In the genomic region with DNA sequence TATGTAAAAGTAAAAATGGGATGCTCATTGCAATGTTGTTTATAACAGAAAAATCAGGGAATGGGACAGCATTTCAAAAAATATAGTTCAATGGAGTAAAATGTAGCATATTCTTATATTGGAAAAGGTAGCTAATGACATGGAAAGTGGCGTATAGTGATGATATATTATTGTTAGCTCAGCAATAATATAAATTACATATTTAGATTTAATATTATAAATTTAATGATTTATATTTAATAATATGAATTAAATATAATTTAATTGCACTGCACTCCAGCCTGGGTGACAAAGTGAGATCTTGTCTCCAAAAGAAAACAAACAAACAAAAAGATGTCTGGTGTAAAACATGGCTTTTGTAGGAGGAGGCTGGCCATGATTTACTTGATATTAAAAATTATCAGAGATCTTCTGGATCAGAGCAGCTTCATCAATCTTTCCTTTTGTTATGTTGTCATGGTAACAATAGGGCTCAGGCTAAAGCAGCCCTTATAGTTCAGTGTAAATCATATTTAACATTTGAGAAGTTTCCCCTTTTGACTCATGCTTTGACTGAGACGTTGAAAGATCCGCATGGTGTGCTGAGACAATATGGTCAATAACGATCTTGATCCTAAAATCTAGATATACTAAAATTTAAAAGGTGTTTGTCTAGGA, we compare ENCODE assay signal across 22 cellular contexts. TPM values are rescaled to one million over a fixed set of nuclear protein-coding genes. Genes with fewer than 3 reads are reported as not detected.
DNase-seq lines count a peak whose midpoint lies in the region; ATAC-seq, FAIRE-seq and TF ChIP-seq lines count a peak whose summit lies in the region.
"Had no signal": no experiment of that assay in that cellular context is flagged by ENCODE, and none has a peak within 500 bp of the region (broad histone marks: within the 10 kb centered on the region; RNA-seq: fewer than 3 reads in every experiment).

No MANE protein-coding gene starts in this region.

- no peak overlapping the region for H3K4me3 Mint-ChIP-seq in WTC11
- H3K4me3 Mint-ChIP-seq: CD4-positive, alpha-beta memory T cell; GM23338; H9 had no signal

- H3K9me3 ChIP-seq in HepG2 (ENCODE audit: low read length) (no peaks in the 10 kb centered on the region), right lobe of liver (no peaks in the 10 kb centered on the region), K562 (replicated peaks; ENCODE audit: control insufficient read depth, insufficient read depth, low read depth, low read length) (no peaks in the 10 kb centered on the region), body of pancreas (no peaks in the 10 kb centered on the region)

- no peaks in the 10 kb centered on the region for H4K20me1 ChIP-seq in HepG2 (ENCODE audit: insufficient read depth, low read length)
- no peaks in the 10 kb centered on the region for H4K20me1 ChIP-seq in K562 (replicated peaks; ENCODE audit: control insufficient read depth, insufficient read depth, low read length)

- no peaks in the 10 kb centered on the region; the same call in 1 of the 2 replicates for H3K36me3 Mint-ChIP-seq in WTC11
- H3K36me3 Mint-ChIP-seq: CD4-positive, alpha-beta memory T cell had no signal

- H3K79me2 ChIP-seq in HepG2 (ENCODE audit: insufficient read depth, low read length) (no peaks in the 10 kb centered on the region), K562 (ENCODE audit: control insufficient read depth, insufficient read depth, low read length) (no peaks in the 10 kb centered on the region)

- DNase-seq in HepG2 (ENCODE audit: low spot score), result no peak
- no peak for DNase-seq in right lobe of liver
- no peak for DNase-seq in WTC11 (ENCODE audit: low spot score)
- DNase-seq in K562 (ENCODE audit: extremely low read depth in 1 of 4, low spot score in 3 of 4), result no peak
- no peak for DNase-seq in body of pancreas
- DNase-seq: C1 segment of cervical spinal cord; Calu3; CD4-positive, alpha-beta memory T cell; COR-L47; DMS79; EL; GDM1; H9 had no signal

- H3K36me3 ChIP-seq in HepG2 (replicated peaks in 1 of 2; ENCODE audit: control insufficient read depth in 1 of 2, insufficient read depth in 2 of 2, low read length in 2 of 2), result no peaks in the 10 kb centered on the region
- no peaks in the 10 kb centered on the region for H3K36me3 ChIP-seq in right lobe of liver
- H3K36me3 ChIP-seq in K562 (ENCODE audit: control insufficient read depth, insufficient read depth, low read length), result no peaks in the 10 kb centered on the region
- no peaks in the 10 kb centered on the region for H3K36me3 ChIP-seq in body of pancreas (replicated peaks in 1 of 2; ENCODE audit: insufficient read depth in 1 of 2, low read depth in 2 of 2)

- no peak for TF ChIP-seq RAD21 in HepG2 (CRISPR knock-in tag; IDR thresholded peaks at IDR 0.05)
- TF ChIP-seq RAD21 in K562 (CRISPR knock-in tag; conservative IDR thresholded peaks at IDR 0.05 in 1 of 2, IDR thresholded peaks at IDR 0.05 in 1 of 2), result no peak

- in situ Hi-C loops in HepG2 (cut with HindIII; ENCODE audit: extremely low pct_ligation_motif_present, low pct_unique_long_range_greater_than_20kb) (no loop called here), K562 (cut with MboI) (no loop called here)

- intact Hi-C loops in HepG2 (cut with micrococcal nuclease; ENCODE audit: unreplicated experiment), result no loop called here
- intact Hi-C loops in right lobe of liver (cut with DNase I), result no loop called here
- intact Hi-C loops in K562 (cut with micrococcal nuclease), result loop anchor here (5.0 kb wide), 1 partner anchor 36 kb away; no protein-coding TSS in a partner anchor
- intact Hi-C loops in body of pancreas (cut with DNase I), result no loop called here

- H3K27me3 ChIP-seq in HepG2 (ENCODE audit: control insufficient read depth in 1 of 2, insufficient read depth in 2 of 2, low read length in 2 of 2) (no peaks in the 10 kb centered on the region), right lobe of liver (no peaks in the 10 kb centered on the region), K562 (ENCODE audit: control insufficient read depth in 2 of 2, insufficient read depth in 2 of 2, low read length in 2 of 2) (peaks cover 0 to 3% of the 10 kb centered on the region in 2 experiments; a peak in 1 of 5 replicates), body of pancreas (no peaks in the 10 kb centered on the region)

- H3K27ac ChIP-seq in HepG2 (ENCODE audit: extremely low read length, insufficient read depth, low read length) (no peak overlapping the region), right lobe of liver (no peak overlapping the region), K562 (ENCODE audit: extremely low read depth, low read depth, low read length) (no peak overlapping the region), body of pancreas (no peak overlapping the region)

- H3K27me3 Mint-ChIP-seq in WTC11 (ENCODE audit: low read depth), result no peaks in the 10 kb centered on the region

- BruUV-seq in HepG2 (replicated peaks; lab: Mats Ljungman, UMichigan) (no TSS peak), K562 (replicated peaks; lab: Mats Ljungman, UMichigan) (no TSS peak)

- no peak overlapping the region for H3K27ac Mint-ChIP-seq in WTC11
- H3K27ac Mint-ChIP-seq: CD4-positive, alpha-beta memory T cell; GM23338; H9 had no signal

- H3K4me3 ChIP-seq in HepG2 (replicated peaks in 1 of 3; ENCODE audit: insufficient read depth in 1 of 3, low read depth in 2 of 3, low read length in 3 of 3) (no peak overlapping the region), right lobe of liver (no peak overlapping the region), K562 (no peak overlapping the region), body of pancreas (no peak overlapping the region)
- H3K4me3 ChIP-seq: GM23338 had no signal

- TF ChIP-seq EP300 in HepG2 (IDR thresholded peaks at IDR 0.05; ENCODE audit: low read depth in 2 of 2, low read length in 2 of 2) (no peak), HepG2 (CRISPR knock-in tag; IDR thresholded peaks at IDR 0.05; ENCODE audit: borderline replicate concordance) (no peak), K562 (IDR thresholded peaks at IDR 0.05; ENCODE audit: low read length) (no peak)

- H3K9me1 ChIP-seq in K562 (ENCODE audit: control insufficient read depth, insufficient read depth, low read length), result no peaks in the 10 kb centered on the region

- H3K4me1 ChIP-seq in HepG2 (ENCODE audit: insufficient read depth, low read length), result no peaks in the 10 kb centered on the region
- no peaks in the 10 kb centered on the region for H3K4me1 ChIP-seq in right lobe of liver
- no peaks in the 10 kb centered on the region for H3K4me1 ChIP-seq in K562 (replicated peaks in 1 of 2; ENCODE audit: control insufficient read depth in 2 of 2, insufficient read depth in 2 of 2, low read length in 2 of 2)
- H3K4me1 ChIP-seq in body of pancreas, result no peaks in the 10 kb centered on the region

- POLR2A ChIA-PET in HepG2 (lab: Yijun Ruan, JAX), result no interaction called here
- POLR2A ChIA-PET in WTC11 (lab: Charles Lee), result interaction anchor here (0.8 kb wide), 1 partner anchor 25 kb away, joined by 3 read pairs; no protein-coding TSS in a partner anchor
- POLR2A ChIA-PET in K562 (lab: Yijun Ruan, JAX), result no interaction called here

- H2AFZ ChIP-seq in HepG2 (ENCODE audit: low read length) (no peak overlapping the region), K562 (ENCODE audit: low read depth, low read length) (no peak overlapping the region)

- WGBS in HepG2 (ENCODE audit: low lambda C conversion rate), result 58% methylated on average over 4 of the region's 4 CpGs
- 70% methylated on average over 4 of the region's 4 CpGs for WGBS in right lobe of liver (ENCODE audit: insufficient coverage, low coverage, low lambda C conversion rate, missing lambda C conversion rate)
- WGBS in K562 (ENCODE audit: insufficient coverage, low coverage, missing lambda C conversion rate), result 0% methylated on average over 4 of the region's 4 CpGs
- WGBS in body of pancreas, 2 donors, result 75 to 81% methylated on average over 4 of the region's 4 CpGs

- TF ChIP-seq POLR2A in HepG2 (IDR thresholded peaks at IDR 0.05; ENCODE audit: insufficient read depth in 1 of 2, low read depth in 2 of 2, low read length in 2 of 2) (no peak), right lobe of liver (IDR thresholded peaks at IDR 0.05) (no peak), K562 (conservative IDR thresholded peaks at IDR 0.05) (no peak), body of pancreas (IDR thresholded peaks at IDR 0.05) (no peak)

- TF ChIP-seq CTCF in HepG2 (CRISPR knock-in tag; IDR thresholded peaks at IDR 0.05), result no peak
- TF ChIP-seq CTCF in right lobe of liver (IDR thresholded peaks at IDR 0.05), result no peak
- no peak for TF ChIP-seq CTCF in WTC11 (IDR thresholded peaks at IDR 0.05)
- no peak for TF ChIP-seq CTCF in K562 (IDR thresholded peaks at IDR 0.05 in 2 of 3, conservative IDR thresholded peaks at IDR 0.05 in 1 of 3; ENCODE audit: insufficient read depth in 2 of 3, low read depth in 1 of 3, low read length in 3 of 3)
- TF ChIP-seq CTCF in body of pancreas (IDR thresholded peaks at IDR 0.05), result no peak

- H3K4me2 ChIP-seq in HepG2 (ENCODE audit: low read depth, low read length) (no peak overlapping the region), K562 (ENCODE audit: insufficient read depth, low read length) (no peak overlapping the region)
- H3K4me2 ChIP-seq: GM23338 had no signal

- ATAC-seq in HepG2, result no peak
- ATAC-seq in right lobe of liver, result no peak
- ATAC-seq in WTC11, result no peak
- ATAC-seq in K562, result no peak
- no peak for ATAC-seq in body of pancreas
- no peak for ATAC-seq in HG02763 (IDR thresholded peaks at IDR 0.05; ENCODE audit: unreplicated experiment)
- ATAC-seq: GM23338, HCT116 had no signal

- CTCF ChIA-PET in HepG2 (lab: Yijun Ruan, JAX; ENCODE audit: low intra/inter-chr PET ratio, low total read pairs) (no interaction called here), WTC11 (lab: Charles Lee) (interaction anchor here (0.9 to 1.4 kb wide), 3 partner anchors 40 to 130 kb away, joined by 3 to 4 read pairs (median 4); no protein-coding TSS in a partner anchor), K562 (lab: Yijun Ruan, JAX; ENCODE audit: low intra/inter-chr PET ratio) (interaction anchor here (0.6 kb wide), 1 partner anchor 717 kb away, joined by 4 read pairs; no protein-coding TSS in a partner anchor)

- peaks cover 6% of the 10 kb centered on the region; the same call in 1 of the 2 replicates for H3K4me1 Mint-ChIP-seq in WTC11
- H3K4me1 Mint-ChIP-seq: CD4-positive, alpha-beta memory T cell had no signal

- FAIRE-seq in HepG2 (lab: Jason Lieb, UNC) (no peak), K562 (lab: Jason Lieb, UNC) (no peak)
- FAIRE-seq: GM12891, GM18507 had no signal

- H3K9me3 Mint-ChIP-seq in WTC11, result peaks cover 6% of the 10 kb centered on the region
- H3K9me3 Mint-ChIP-seq: GM23338, H9 had no signal

- H3K9ac ChIP-seq in HepG2 (ENCODE audit: insufficient read depth, low read depth, low read length) (no peak overlapping the region), K562 (ENCODE audit: insufficient read depth in 1 of 2, low read depth in 2 of 2, low read length in 2 of 2) (no peak overlapping the region)

RNA-seq across cellular contexts. Expression of a gene that starts 23.2 kb away (rescaled TPM):
- total RNA-seq in HepG2 (2016; rRNA removed; fragmentation: Illumina TruSeq; extraction: Trizol) (not detected in 2 replicates), right lobe of liver (not detected), WTC11 (2021) (not detected in 3 replicates), K562 (2014; rRNA removed) (not detected in 2 replicates), K562 (2014; rRNA removed; fragmentation: Illumina TruSeq; extraction: Trizol) (not detected in 2 replicates), K562 (2015; rRNA removed; fragmentation: Illumina TruSeq; extraction: Trizol) (not detected in 2 replicates), K562 (2021) (not detected in 2 replicates), body of pancreas (not detected)
- total RNA-seq in HepG2 (2016; cell fraction: cytosol; rRNA removed; fragmentation: Illumina TruSeq; extraction: Trizol; ENCODE audit: low read depth), result not detected in 2 replicates
- 0.03 and 0.06 TPM in 2 replicates for total RNA-seq in HepG2 (2016; cell fraction: insoluble cytoplasmic fraction; rRNA removed; fragmentation: Illumina TruSeq; extraction: Trizol)
- not detected in 2 replicates for total RNA-seq in HepG2 (2016; cell fraction: membrane; rRNA removed; fragmentation: Illumina TruSeq; extraction: Trizol)
- 0.16 and 0.22 TPM in 2 replicates for total RNA-seq in HepG2 (2016; cell fraction: nucleus; rRNA removed; fragmentation: Illumina TruSeq; extraction: Trizol)
- polyA plus RNA-seq in HepG2 (2011; rRNA removed) (0.18 TPM in 2 replicates), K562 (2011; rRNA removed) (not detected in 2 replicates), K562 (2014; fragmentation: Illumina TruSeq; extraction: Trizol) (not detected in 2 replicates), K562 (2014; fragmentation: Nextera tagmentation; extraction: Ambion mirVana) (not detected), K562 (2014; rRNA removed) (not detected in 2 replicates)
- 0.11 and 0.12 TPM in 2 replicates for polyA plus RNA-seq in HepG2 (2011; cell fraction: cytosol; rRNA removed)
- polyA plus RNA-seq in HepG2 (2011; cell fraction: nucleus; rRNA removed), result 0.71 and 0.73 TPM in 2 replicates
- 0.08 TPM in 1 of 2 replicates, not detected in the other for polyA plus RNA-seq in HepG2 (2012)
- polyA plus RNA-seq in HepG2 (2016; cell fraction: cytosol; fragmentation: Illumina TruSeq; extraction: Trizol; ENCODE audit: low read depth), result not detected in 2 replicates
- 0.04 TPM in 1 of 2 replicates, not detected in the other for polyA plus RNA-seq in HepG2 (2016; cell fraction: insoluble cytoplasmic fraction; fragmentation: Illumina TruSeq; extraction: Trizol; ENCODE audit: low read depth)
- polyA plus RNA-seq in HepG2 (2016; cell fraction: membrane; fragmentation: Illumina TruSeq; extraction: Trizol; ENCODE audit: low read depth), result not detected in 2 replicates
- 0.33 TPM in 2 replicates for polyA plus RNA-seq in HepG2 (2016; cell fraction: nucleus; fragmentation: Illumina TruSeq; extraction: Trizol; ENCODE audit: insufficient read depth, low read depth)
- 2.2 TPM in 1 of 2 replicates, not detected in the other for polyA minus RNA-seq in HepG2 (2011; rRNA and poly(A)+ RNA removed; ENCODE audit: low replicate concordance)
- polyA minus RNA-seq in HepG2 (2011; cell fraction: cytosol; rRNA and poly(A)+ RNA removed), result not detected in 2 replicates
- polyA minus RNA-seq in HepG2 (2011; cell fraction: nucleus; rRNA and poly(A)+ RNA removed), result 1.0 and 1.2 TPM in 2 replicates
- total RNA-seq in K562 (2011; cell fraction: chromatin; rRNA removed; ENCODE audit: low replicate concordance), result not detected in 2 replicates
- not detected in 2 replicates for total RNA-seq in K562 (2011; cell fraction: nucleolus; rRNA removed)
- not detected in 2 replicates for total RNA-seq in K562 (2011; cell fraction: nucleoplasm; rRNA removed)
- polyA plus RNA-seq in K562 (2011; cell fraction: cytosol; rRNA removed), result not detected in 2 replicates
- polyA plus RNA-seq in K562 (2011; cell fraction: nucleus; rRNA removed), result not detected in 2 replicates
- not detected in 2 replicates for polyA plus RNA-seq in K562 (2012)
- polyA minus RNA-seq in K562 (2011; rRNA and poly(A)+ RNA removed), result not detected in 2 replicates
- polyA minus RNA-seq in K562 (2011; cell fraction: cytosol; rRNA and poly(A)+ RNA removed), result not detected in 2 replicates
- polyA minus RNA-seq in K562 (2011; cell fraction: nucleus; rRNA and poly(A)+ RNA removed), result not detected in 2 replicates
- total RNA-seq: A172; A673; Calu3; CD4-positive, alpha-beta memory T cell; GM23338; H4; H9 had no signal
- polyA plus RNA-seq: BJ; CD4-positive, alpha-beta memory T cell; GM23338 had no signal

RNA-seq across cellular contexts. Expression of a gene that starts 25.4 kb away (rescaled TPM):
- not detected in 2 replicates for total RNA-seq in HepG2 (2016; rRNA removed; fragmentation: Illumina TruSeq; extraction: Trizol)
- not detected in 2 replicates for total RNA-seq in HepG2 (2016; cell fraction: cytosol; rRNA removed; fragmentation: Illumina TruSeq; extraction: Trizol; ENCODE audit: low read depth)
- total RNA-seq in HepG2 (2016; cell fraction: insoluble cytoplasmic fraction; rRNA removed; fragmentation: Illumina TruSeq; extraction: Trizol), result not detected in 2 replicates
- not detected in 2 replicates for total RNA-seq in HepG2 (2016; cell fraction: membrane; rRNA removed; fragmentation: Illumina TruSeq; extraction: Trizol)
- 0.06 TPM in 1 of 2 replicates, not detected in the other for total RNA-seq in HepG2 (2016; cell fraction: nucleus; rRNA removed; fragmentation: Illumina TruSeq; extraction: Trizol)
- not detected in 2 replicates for polyA plus RNA-seq in HepG2 (2011; rRNA removed)
- polyA plus RNA-seq in HepG2 (2011; cell fraction: cytosol; rRNA removed), result not detected in 2 replicates
- polyA plus RNA-seq in HepG2 (2011; cell fraction: nucleus; rRNA removed), result 0.05 TPM in 1 of 2 replicates, not detected in the other
- 0.05 TPM in 1 of 2 replicates, not detected in the other for polyA plus RNA-seq in HepG2 (2012)
- not detected in 2 replicates for polyA plus RNA-seq in HepG2 (2016; cell fraction: cytosol; fragmentation: Illumina TruSeq; extraction: Trizol; ENCODE audit: low read depth)
- not detected in 2 replicates for polyA plus RNA-seq in HepG2 (2016; cell fraction: insoluble cytoplasmic fraction; fragmentation: Illumina TruSeq; extraction: Trizol; ENCODE audit: low read depth)
- not detected in 2 replicates for polyA plus RNA-seq in HepG2 (2016; cell fraction: membrane; fragmentation: Illumina TruSeq; extraction: Trizol; ENCODE audit: low read depth)
- not detected in 2 replicates for polyA plus RNA-seq in HepG2 (2016; cell fraction: nucleus; fragmentation: Illumina TruSeq; extraction: Trizol; ENCODE audit: insufficient read depth, low read depth)
- polyA minus RNA-seq in HepG2 (2011; rRNA and poly(A)+ RNA removed; ENCODE audit: low replicate concordance), result not detected in 2 replicates
- not detected in 2 replicates for polyA minus RNA-seq in HepG2 (2011; cell fraction: cytosol; rRNA and poly(A)+ RNA removed)
- polyA minus RNA-seq in HepG2 (2011; cell fraction: nucleus; rRNA and poly(A)+ RNA removed), result 0.12 and 0.13 TPM in 2 replicates
- total RNA-seq in right lobe of liver, result not detected
- total RNA-seq in WTC11 (2021), result not detected in 3 replicates
- total RNA-seq in K562 (2011; cell fraction: chromatin; rRNA removed; ENCODE audit: low replicate concordance), result not detected in 2 replicates
- total RNA-seq in K562 (2011; cell fraction: nucleolus; rRNA removed), result not detected in 2 replicates
- total RNA-seq in K562 (2011; cell fraction: nucleoplasm; rRNA removed), result not detected in 2 replicates
- not detected in 2 replicates for total RNA-seq in K562 (2014; rRNA removed)
- total RNA-seq in K562 (2014; rRNA removed; fragmentation: Illumina TruSeq; extraction: Trizol), result not detected in 2 replicates
- not detected in 2 replicates for total RNA-seq in K562 (2015; rRNA removed; fragmentation: Illumina TruSeq; extraction: Trizol)
- not detected in 2 replicates for total RNA-seq in K562 (2021)
- polyA plus RNA-seq in K562 (2011; rRNA removed), result not detected in 2 replicates
- polyA plus RNA-seq in K562 (2011; cell fraction: cytosol; rRNA removed), result not detected in 2 replicates
- not detected in 2 replicates for polyA plus RNA-seq in K562 (2011; cell fraction: nucleus; rRNA removed)
- polyA plus RNA-seq in K562 (2012), result 0.01 TPM in 1 of 2 replicates, not detected in the other
- not detected in 2 replicates for polyA plus RNA-seq in K562 (2014; fragmentation: Illumina TruSeq; extraction: Trizol)
- not detected for polyA plus RNA-seq in K562 (2014; fragmentation: Nextera tagmentation; extraction: Ambion mirVana)
- polyA plus RNA-seq in K562 (2014; rRNA removed), result not detected in 2 replicates
- polyA minus RNA-seq in K562 (2011; rRNA and poly(A)+ RNA removed), result not detected in 2 replicates
- not detected in 2 replicates for polyA minus RNA-seq in K562 (2011; cell fraction: cytosol; rRNA and poly(A)+ RNA removed)
- not detected in 2 replicates for polyA minus RNA-seq in K562 (2011; cell fraction: nucleus; rRNA and poly(A)+ RNA removed)
- total RNA-seq in body of pancreas, result not detected
- total RNA-seq: A172; A673; Calu3; CD4-positive, alpha-beta memory T cell; GM23338; H4; H9 had no signal
- polyA plus RNA-seq: BJ; CD4-positive, alpha-beta memory T cell; GM23338 had no signal

RNA-seq across cellular contexts. Expression of a gene that starts 46.3 kb away (rescaled TPM):
- not detected in 2 replicates for total RNA-seq in HepG2 (2016; rRNA removed; fragmentation: Illumina TruSeq; extraction: Trizol)
- total RNA-seq in HepG2 (2016; cell fraction: cytosol; rRNA removed; fragmentation: Illumina TruSeq; extraction: Trizol; ENCODE audit: low read depth), result not detected in 2 replicates
- not detected in 2 replicates for total RNA-seq in HepG2 (2016; cell fraction: insoluble cytoplasmic fraction; rRNA removed; fragmentation: Illumina TruSeq; extraction: Trizol)
- total RNA-seq in HepG2 (2016; cell fraction: membrane; rRNA removed; fragmentation: Illumina TruSeq; extraction: Trizol), result not detected in 2 replicates
- not detected in 2 replicates for total RNA-seq in HepG2 (2016; cell fraction: nucleus; rRNA removed; fragmentation: Illumina TruSeq; extraction: Trizol)
- polyA plus RNA-seq in HepG2 (2011; rRNA removed), result 0.07 TPM in 1 of 2 replicates, not detected in the other
- not detected in 2 replicates for polyA plus RNA-seq in HepG2 (2011; cell fraction: cytosol; rRNA removed)
- not detected in 2 replicates for polyA plus RNA-seq in HepG2 (2011; cell fraction: nucleus; rRNA removed)
- polyA plus RNA-seq in HepG2 (2012), result not detected in 2 replicates
- not detected in 2 replicates for polyA plus RNA-seq in HepG2 (2016; cell fraction: cytosol; fragmentation: Illumina TruSeq; extraction: Trizol; ENCODE audit: low read depth)
- polyA plus RNA-seq in HepG2 (2016; cell fraction: insoluble cytoplasmic fraction; fragmentation: Illumina TruSeq; extraction: Trizol; ENCODE audit: low read depth), result not detected in 2 replicates
- not detected in 2 replicates for polyA plus RNA-seq in HepG2 (2016; cell fraction: membrane; fragmentation: Illumina TruSeq; extraction: Trizol; ENCODE audit: low read depth)
- polyA plus RNA-seq in HepG2 (2016; cell fraction: nucleus; fragmentation: Illumina TruSeq; extraction: Trizol; ENCODE audit: insufficient read depth, low read depth), result not detected in 2 replicates
- 0.40 TPM in 1 of 2 replicates, not detected in the other for polyA minus RNA-seq in HepG2 (2011; rRNA and poly(A)+ RNA removed; ENCODE audit: low replicate concordance)
- not detected in 2 replicates for polyA minus RNA-seq in HepG2 (2011; cell fraction: cytosol; rRNA and poly(A)+ RNA removed)
- polyA minus RNA-seq in HepG2 (2011; cell fraction: nucleus; rRNA and poly(A)+ RNA removed), result not detected in 2 replicates
- not detected for total RNA-seq in right lobe of liver
- total RNA-seq in WTC11 (2021), result not detected in 3 replicates
- not detected in 2 replicates for total RNA-seq in K562 (2011; cell fraction: chromatin; rRNA removed; ENCODE audit: low replicate concordance)
- not detected in 2 replicates for total RNA-seq in K562 (2011; cell fraction: nucleolus; rRNA removed)
- not detected in 2 replicates for total RNA-seq in K562 (2011; cell fraction: nucleoplasm; rRNA removed)
- total RNA-seq in K562 (2014; rRNA removed), result not detected in 2 replicates
- not detected in 2 replicates for total RNA-seq in K562 (2014; rRNA removed; fragmentation: Illumina TruSeq; extraction: Trizol)
- total RNA-seq in K562 (2015; rRNA removed; fragmentation: Illumina TruSeq; extraction: Trizol), result not detected in 2 replicates
- not detected in 2 replicates for total RNA-seq in K562 (2021)
- polyA plus RNA-seq in K562 (2011; rRNA removed), result not detected in 2 replicates
- polyA plus RNA-seq in K562 (2011; cell fraction: cytosol; rRNA removed), result not detected in 2 replicates
- polyA plus RNA-seq in K562 (2011; cell fraction: nucleus; rRNA removed), result not detected in 2 replicates
- not detected in 2 replicates for polyA plus RNA-seq in K562 (2012)
- polyA plus RNA-seq in K562 (2014; fragmentation: Illumina TruSeq; extraction: Trizol), result not detected in 2 replicates
- polyA plus RNA-seq in K562 (2014; fragmentation: Nextera tagmentation; extraction: Ambion mirVana), result not detected
- not detected in 2 replicates for polyA plus RNA-seq in K562 (2014; rRNA removed)
- not detected in 2 replicates for polyA minus RNA-seq in K562 (2011; rRNA and poly(A)+ RNA removed)
- not detected in 2 replicates for polyA minus RNA-seq in K562 (2011; cell fraction: cytosol; rRNA and poly(A)+ RNA removed)
- not detected in 2 replicates for polyA minus RNA-seq in K562 (2011; cell fraction: nucleus; rRNA and poly(A)+ RNA removed)
- total RNA-seq in body of pancreas, result not detected
- total RNA-seq: A172; A673; Calu3; CD4-positive, alpha-beta memory T cell; GM23338; H4 had no signal
- polyA plus RNA-seq: BJ; CD4-positive, alpha-beta memory T cell; GM23338 had no signal
